ENCODE assay signal across 26 cellular contexts in genomic region chr4:37905526-37906169, GRCh38. TPM values are rescaled to one million over a fixed set of nuclear protein-coding genes. Genes with fewer than 3 reads are reported as not detected.
"Had no signal": no experiment of that assay in that cellular context is flagged by ENCODE, and none has a peak within 500 bp of the region (broad histone marks: within the 10 kb centered on the region; RNA-seq: fewer than 3 reads in every experiment).

No MANE protein-coding gene starts in this region.

- H3K4me3 ChIP-seq: SK-N-MC had no signal

- H3K27me3 Mint-ChIP-seq: activated CD4-positive, alpha-beta memory T cell treated with anti-CD3 and anti-CD28 coated beads for 36 hours; activated CD4-positive, alpha-beta T cell treated with anti-CD3 and anti-CD28 coated beads, Interleukin-2, amount 10 ng/mL, durations not matched to agents 7 days and 5 days; activated naive CD8-positive, alpha-beta T cell; activated T-helper 17 cell treated with anti-CD3 and anti-CD28 coated beads, Interleukin-2, amount 50 U/mL, for 72 hours; brain; central memory CD8-positive, alpha-beta T cell; T-cell had no signal

- H3K9me3 Mint-ChIP-seq: activated CD4-positive, alpha-beta memory T cell treated with anti-CD3 and anti-CD28 coated beads for 36 hours; activated CD4-positive, alpha-beta T cell treated with anti-CD3 and anti-CD28 coated beads, Interleukin-2, amount 10 ng/mL, durations not matched to agents 7 days and 5 days; activated naive CD4-positive, alpha-beta T cell treated with anti-CD3 and anti-CD28 coated beads for 36 hours; activated T-helper 17 cell treated with anti-CD3 and anti-CD28 coated beads, Interleukin-2, amount 50 U/mL, for 72 hours; brain; central memory CD8-positive, alpha-beta T cell; T-cell had no signal

- ATAC-seq: activated T-helper 17 cell treated with anti-CD3 and anti-CD28 coated beads, Interleukin-2, amount 50 U/mL, for 72 hours; Right ventricle myocardium inferior; T-cell had no signal

- DNase-seq: activated CD4-positive, alpha-beta memory T cell treated with anti-CD3 and anti-CD28 coated beads for 36 hours; activated CD4-positive, alpha-beta T cell treated with anti-CD3 and anti-CD28 coated beads, Interleukin-2, amount 10 ng/mL, durations not matched to agents 7 days and 5 days; activated CD4-positive, CD25-positive, alpha-beta regulatory T cell; activated CD8-positive, alpha-beta memory T cell treated with anti-CD3 and anti-CD28 coated beads for 24 hours; activated gamma-delta T cell; activated naive CD4-positive, alpha-beta T cell treated with anti-CD3 and anti-CD28 coated beads for 36 hours; activated T-cell treated with anti-CD3 and anti-CD28 coated beads, Interleukin-2, amount 50 U/mL, for 48 hours; amygdala; NCI-H1048; NCI-H146; NCI-H187 treated with DMSO at 0.1 percent for 48 hours; NCI-H2081 treated with DMSO at 0.1 percent for 48 hours; NCI-H446; NCI-H524; NCI-H748 treated with DMSO at 0.1 percent for 48 hours; RPMI8226; T-cell; T-helper 2 cell; T1000 had no signal

- H3K27ac ChIP-seq: SK-N-MC had no signal

- H3K36me3 Mint-ChIP-seq: activated CD4-positive, alpha-beta memory T cell treated with anti-CD3 and anti-CD28 coated beads for 36 hours; brain had no signal

- H3K4me1 Mint-ChIP-seq: activated T-helper 17 cell treated with anti-CD3 and anti-CD28 coated beads, Interleukin-2, amount 50 U/mL, for 72 hours had no signal

- H3K27ac Mint-ChIP-seq: activated CD4-positive, alpha-beta memory T cell treated with anti-CD3 and anti-CD28 coated beads for 36 hours; activated CD4-positive, alpha-beta T cell treated with anti-CD3 and anti-CD28 coated beads, Interleukin-2, amount 10 ng/mL, durations not matched to agents 7 days and 5 days; activated naive CD4-positive, alpha-beta T cell treated with anti-CD3 and anti-CD28 coated beads for 36 hours; activated naive CD8-positive, alpha-beta T cell; activated T-helper 17 cell treated with anti-CD3 and anti-CD28 coated beads, Interleukin-2, amount 50 U/mL, for 72 hours; T-cell had no signal

- H3K4me3 Mint-ChIP-seq: activated CD4-positive, alpha-beta memory T cell treated with anti-CD3 and anti-CD28 coated beads for 36 hours; activated CD4-positive, alpha-beta T cell treated with anti-CD3 and anti-CD28 coated beads, Interleukin-2, amount 10 ng/mL, durations not matched to agents 7 days and 5 days; activated naive CD4-positive, alpha-beta T cell treated with anti-CD3 and anti-CD28 coated beads for 36 hours; activated naive CD8-positive, alpha-beta T cell; activated T-helper 17 cell treated with anti-CD3 and anti-CD28 coated beads, Interleukin-2, amount 50 U/mL, for 72 hours; brain; central memory CD8-positive, alpha-beta T cell; T-cell had no signal

RNA-seq across cellular contexts. Expression of gene PTTG2, which starts 54.5 kb away (rescaled TPM):
- total RNA-seq: activated CD4-positive, alpha-beta memory T cell treated with anti-CD3 and anti-CD28 coated beads for 36 hours; activated naive CD4-positive, alpha-beta T cell treated with anti-CD3 and anti-CD28 coated beads for 36 hours; astrocyte had no signal
